8 cellular contexts compared by ENCODE assay signal in genomic region chr2:117803644-117804325, GRCh38. TPM values are rescaled to one million over a fixed set of nuclear protein-coding genes. Genes with fewer than 3 reads are reported as not detected.
DNase-seq lines count a peak whose midpoint lies in the region; ATAC-seq and TF ChIP-seq lines count a peak whose summit lies in the region.
"Not testable (repeated sequence)": the region's sequence is repeated elsewhere in the genome, so short reads cannot be mapped to it uniquely, and the experiment has no call there.

No MANE protein-coding gene starts in this region.

- H2AFZ ChIP-seq in GM23248: peak overlapping the region; percentile 63; the same call in 1 of the 2 replicates

- not testable (repeated sequence) for H3K4me1 Mint-ChIP-seq in activated T-helper 17 cell treated with anti-CD3 and anti-CD28 coated beads, Interleukin-2, amount 50 U/mL, for 72 hours; dendritic cell treated with granulocyte-macrophage colony-stimulating factor and Interleukin-4, amounts not matched to agents 40 ng/mL and 50 ng/mL, for 4 days (ENCODE audit: low read depth); progenitor cell of endocrine pancreas (ENCODE audit: low read depth)

- not testable (repeated sequence) for H3K27me3 ChIP-seq in A673 (replicated peaks; ENCODE audit: insufficient read depth, low read depth, low read length, poor library complexity); GM23248 (replicated peaks; ENCODE audit: insufficient read depth); SJSA1 (replicated peaks); iPS-20b (ENCODE audit: insufficient read depth, low read length)

- in situ Hi-C loops in GM23248 (cut with MboI): not testable (repeated sequence)

- not testable (repeated sequence) for TF ChIP-seq CTCF in A673 (conservative IDR thresholded peaks at IDR 0.05; ENCODE audit: low read depth, low read length); progenitor cell of endocrine pancreas (IDR thresholded peaks at IDR 0.05; ENCODE audit: unreplicated experiment)

- H3F3A ChIP-seq in GM23248 (ENCODE audit: insufficient read depth): peaks cover 18% of the 10 kb centered on the region

- H3K27me3 Mint-ChIP-seq in activated T-helper 17 cell treated with anti-CD3 and anti-CD28 coated beads, Interleukin-2, amount 50 U/mL, for 72 hours: peaks cover 16% of the 10 kb centered on the region
- H3K27me3 Mint-ChIP-seq in dendritic cell treated with granulocyte-macrophage colony-stimulating factor and Interleukin-4, amounts not matched to agents 40 ng/mL and 50 ng/mL, for 4 days: peaks cover 33% of the 10 kb centered on the region
- H3K27me3 Mint-ChIP-seq in progenitor cell of endocrine pancreas: not testable (repeated sequence)

- 27 to 31% methylated on average over 20 to 29 of the region's 35 CpGs for WGBS in GM23248 (ENCODE audit: low coverage in 1 of 2, low lambda C conversion rate in 2 of 2, missing lambda C conversion rate in 2 of 2), 2 experiments

- not testable (repeated sequence) for H3K79me2 ChIP-seq in GM23248 (ENCODE audit: insufficient read depth)

- not testable (repeated sequence) for H3K9me2 ChIP-seq in GM23248 (ENCODE audit: insufficient read depth)

- H3K4me2 ChIP-seq in GM23248 (ENCODE audit: unreplicated experiment): peak overlapping the region; percentile 0

- CTCF ChIA-PET in A673 (lab: Charles Lee): interaction anchor here (0.8 kb wide), 1 partner anchor 11 kb away, joined by 4 read pairs; the partner anchor contains the start of gene DDX18

- not testable (repeated sequence) for H3K4me1 ChIP-seq in A673 (ENCODE audit: insufficient read depth, low read length, poor library complexity, severe bottlenecking); SJSA1 (replicated peaks); iPS-20b (ENCODE audit: insufficient read depth, low read length)
- H3K4me1 ChIP-seq in GM23248 (ENCODE audit: insufficient read depth): peaks cover 19% of the 10 kb centered on the region

- peak overlapping the region; percentile 64 for H3K4me3 Mint-ChIP-seq in activated T-helper 17 cell treated with anti-CD3 and anti-CD28 coated beads, Interleukin-2, amount 50 U/mL, for 72 hours
- peak overlapping the region; percentile 51 for H3K4me3 Mint-ChIP-seq in dendritic cell treated with granulocyte-macrophage colony-stimulating factor and Interleukin-4, amounts not matched to agents 40 ng/mL and 50 ng/mL, for 4 days
- H3K4me3 Mint-ChIP-seq in progenitor cell of endocrine pancreas (ENCODE audit: low read depth): peak overlapping the region; percentile 82

- not testable (repeated sequence) for H3K9ac ChIP-seq in GM23248
- peak overlapping the region; percentile 75; the same call in 1 of the 2 replicates for H3K9ac ChIP-seq in iPS-20b (ENCODE audit: low read depth, low read length)

- H3K36me3 Mint-ChIP-seq in activated T-helper 17 cell treated with anti-CD3 and anti-CD28 coated beads, Interleukin-2, amount 50 U/mL, for 72 hours (ENCODE audit: low read depth); dendritic cell treated with granulocyte-macrophage colony-stimulating factor and Interleukin-4, amounts not matched to agents 40 ng/mL and 50 ng/mL, for 4 days (ENCODE audit: low read depth); progenitor cell of endocrine pancreas (ENCODE audit: insufficient read depth): not testable (repeated sequence)

- not testable (repeated sequence) for H3K9me3 ChIP-seq in A673 (ENCODE audit: low read depth, low read length, poor library complexity, severe bottlenecking); GM23248 (ENCODE audit: low read depth); SJSA1 (replicated peaks); iPS-20b (ENCODE audit: insufficient read depth, low read depth, low read length)

- peak overlapping the region; percentile 31 for H3K4me3 ChIP-seq in A673 (ENCODE audit: low read depth, low read length, poor library complexity, severe bottlenecking)
- H3K4me3 ChIP-seq in GM23248: peak overlapping the region; percentile 35; the same call in 1 of the 2 replicates
- H3K4me3 ChIP-seq in SJSA1: 0 out of 2 replicates have a peak overlapping the region, but pooled peaks have one; percentile 8
- H3K4me3 ChIP-seq in iPS-20b (ENCODE audit: low read length): peak overlapping the region; percentile 66

- not testable (repeated sequence) for DNase-seq in A673 (ENCODE audit: low spot score); GM23248; SJSA1 (ENCODE audit: low read depth in 1 of 2, low spot score in 2 of 2); progenitor cell of endocrine pancreas (ENCODE audit: low spot score, unreplicated experiment)
- DNase-seq in NCI-H1417 treated with DMSO at 0.1 percent for 48 hours (lab: John Stamatoyannopoulos, UW): peak; percentile 4

- POLR2A ChIA-PET in A673 (lab: Charles Lee; ENCODE audit: low non-redundant PET): not testable (repeated sequence)

- not testable (repeated sequence) for H3K36me3 ChIP-seq in A673 (ENCODE audit: insufficient read depth, low read length, poor library complexity, severe bottlenecking); GM23248 (ENCODE audit: low read depth); SJSA1; iPS-20b (ENCODE audit: insufficient read depth, low read depth, low read length)

- not testable (repeated sequence) for H3K9me3 Mint-ChIP-seq in activated T-helper 17 cell treated with anti-CD3 and anti-CD28 coated beads, Interleukin-2, amount 50 U/mL, for 72 hours; dendritic cell treated with granulocyte-macrophage colony-stimulating factor and Interleukin-4, amounts not matched to agents 40 ng/mL and 50 ng/mL, for 4 days; progenitor cell of endocrine pancreas (ENCODE audit: low read depth)

- BruUV-seq in A673 (replicated peaks; lab: Mats Ljungman, UMichigan): not testable (repeated sequence)

- H3K27ac Mint-ChIP-seq in activated T-helper 17 cell treated with anti-CD3 and anti-CD28 coated beads, Interleukin-2, amount 50 U/mL, for 72 hours; dendritic cell treated with granulocyte-macrophage colony-stimulating factor and Interleukin-4, amounts not matched to agents 40 ng/mL and 50 ng/mL, for 4 days: not testable (repeated sequence)
- peak overlapping the region; percentile 69 for H3K27ac Mint-ChIP-seq in progenitor cell of endocrine pancreas

- H4K20me1 ChIP-seq in GM23248 (ENCODE audit: insufficient read depth): not testable (repeated sequence)

- intact Hi-C loops in A673 (cut with micrococcal nuclease; ENCODE audit: unreplicated experiment); dendritic cell treated with granulocyte-macrophage colony-stimulating factor and Interleukin-4, amounts not matched to agents 40 ng/mL and 50 ng/mL, for 4 days (cut with micrococcal nuclease): not testable (repeated sequence)

- not testable (repeated sequence) for ATAC-seq in activated T-helper 17 cell treated with anti-CD3 and anti-CD28 coated beads, Interleukin-2, amount 50 U/mL, for 72 hours (replicated peaks)

- H3K27ac ChIP-seq in A673 (ENCODE audit: low read depth, low read length, poor library complexity, severe bottlenecking); GM23248; SJSA1; iPS-20b (ENCODE audit: low read length): not testable (repeated sequence)

RNA-seq across cellular contexts. Expression of gene DDX18, which starts 10.7 kb away (rescaled TPM):
- total RNA-seq in A673 (2021): 90.8 and 121 TPM in 2 replicates
- 44.5 and 46.3 TPM in 2 replicates for total RNA-seq in GM23248 (2014; rRNA removed; shearing (Covaris generic))
- polyA plus RNA-seq in GM23248 (2016; fragmentation: Nextera tagmentation; extraction: Ambion mirVana): 33.1 and 35.8 TPM in 2 replicates
- 63.8 and 76.3 TPM in 2 replicates for total RNA-seq in SJSA1 (2014; rRNA removed; shearing (Covaris generic))
- total RNA-seq in activated T-helper 17 cell treated with anti-CD3 and anti-CD28 coated beads, Interleukin-2, amount 50 U/mL, for 72 hours: 100 to 1,000 TPM in 1 of 2 donors, 10 to 100 TPM in 1; 93.9 to 115 TPM
- 65.5 and 70.1 TPM in 2 replicates for total RNA-seq in progenitor cell of endocrine pancreas

Comparison
In these comparisons a context has a peak if more than half of its experiments do, and no peak if none do; other contexts are left out.
1. H3K4me3 ChIP-seq: peak in every context shown above with its lines; median percentile 66 in iPS-20b; 35 in GM23248; 31 in A673; 8 in SJSA1.